ENCODE assay signal across 9 cellular contexts in genomic region chr7:139936760-139937310, GRCh38.
DNase-seq lines count a peak whose midpoint lies in the region; ATAC-seq and TF ChIP-seq lines count a peak whose summit lies in the region.
"Had no signal": no experiment of that assay in that cellular context is flagged by ENCODE, and none has a peak within 500 bp of the region (broad histone marks: within the 10 kb centered on the region; RNA-seq: fewer than 3 reads in every experiment).

No MANE protein-coding gene starts in this region.

- intact Hi-C loops in OCI-LY7 (cut with micrococcal nuclease; ENCODE audit: unreplicated experiment) (no loop called here), posterior vena cava (cut with DNase I) (no loop called here)

- TF ChIP-seq CTCF in AG04449 (IDR thresholded peaks at IDR 0.05; ENCODE audit: insufficient read depth, low read length, missing control alignments) (no peak), OCI-LY7 (conservative IDR thresholded peaks at IDR 0.05; ENCODE audit: low read length) (no peak)

- H4K20me1 ChIP-seq in OCI-LY7 (ENCODE audit: insufficient read depth, low read length) = no peaks in the 10 kb centered on the region

- no peak overlapping the region for H2AFZ ChIP-seq in OCI-LY7 (ENCODE audit: low read length)

- no peaks in the 10 kb centered on the region for H3K9me3 ChIP-seq in OCI-LY7 (ENCODE audit: low read length)

- ATAC-seq in activated T-helper 17 cell treated with anti-CD3 and anti-CD28 coated beads, Interleukin-2, amount 50 U/mL, for 72 hours (replicated peaks) = peak; percentile 51

- H3K27ac ChIP-seq in OCI-LY7 (ENCODE audit: low read depth, low read length, poor library complexity, severe bottlenecking) = no peak overlapping the region

- no peaks in the 10 kb centered on the region for H3K27me3 Mint-ChIP-seq in activated T-helper 17 cell treated with anti-CD3 and anti-CD28 coated beads, Interleukin-2, amount 50 U/mL, for 72 hours

- no peaks in the 10 kb centered on the region for H3K9me3 Mint-ChIP-seq in activated T-helper 17 cell treated with anti-CD3 and anti-CD28 coated beads, Interleukin-2, amount 50 U/mL, for 72 hours

- no peak overlapping the region for H3K4me3 ChIP-seq in AG04449 (ENCODE audit: low read depth, low read length)
- H3K4me3 ChIP-seq in OCI-LY7 (ENCODE audit: low read depth, low read length, poor library complexity, severe bottlenecking) = no peak overlapping the region

- no peak overlapping the region for H3K4me3 Mint-ChIP-seq in activated T-helper 17 cell treated with anti-CD3 and anti-CD28 coated beads, Interleukin-2, amount 50 U/mL, for 72 hours

- peak; percentile 26 for DNase-seq in AG04449 (ENCODE audit: low read depth, low spot score)
- DNase-seq in HCEC 1CT = peak; percentile 85
- peak; percentile 95 for DNase-seq in iris pigment epithelial cell (ENCODE audit: low read depth)
- DNase-seq in OCI-LY7 (ENCODE audit: low spot score) = no peak
- no peak for DNase-seq in SK-N-DZ (ENCODE audit: low spot score)
- DNase-seq in NCI-H446 (lab: John Stamatoyannopoulos, UW) = no peak
- no peak for DNase-seq in posterior vena cava (ENCODE audit: low spot score)
- DNase-seq: NCI-H446 treated with DMSO at 0.1 percent for 48 hours had no signal

- H3K4me1 ChIP-seq in OCI-LY7 (ENCODE audit: insufficient read depth, low read length, poor library complexity, severe bottlenecking) = peaks cover 9% of the 10 kb centered on the region

- POLR2A ChIA-PET in AG04449 (lab: Yijun Ruan, JAX) (no interaction called here), OCI-LY7 (lab: Charles Lee) (interaction anchor here (1.1 kb wide), 1 partner anchor 12 kb away, joined by 4 read pairs; no protein-coding TSS in a partner anchor)

- H3K4me1 Mint-ChIP-seq in activated T-helper 17 cell treated with anti-CD3 and anti-CD28 coated beads, Interleukin-2, amount 50 U/mL, for 72 hours = peaks cover 3% of the 10 kb centered on the region

- H3K36me3 ChIP-seq in OCI-LY7 (ENCODE audit: insufficient read depth, low read length) = no peaks in the 10 kb centered on the region

- BruUV-seq in OCI-LY7 (replicated peaks; lab: Mats Ljungman, UMichigan) = no TSS peak

- H3K36me3 Mint-ChIP-seq in activated T-helper 17 cell treated with anti-CD3 and anti-CD28 coated beads, Interleukin-2, amount 50 U/mL, for 72 hours (ENCODE audit: low read depth) = peaks cover 13% of the 10 kb centered on the region

- no peak overlapping the region for H3K27ac Mint-ChIP-seq in activated T-helper 17 cell treated with anti-CD3 and anti-CD28 coated beads, Interleukin-2, amount 50 U/mL, for 72 hours

- no peak overlapping the region for H3K4me2 ChIP-seq in OCI-LY7 (ENCODE audit: low read length)

- CTCF ChIA-PET in AG04449 (lab: Yijun Ruan, JAX) (interaction anchor here (1.7 kb wide), 1 partner anchor 291 kb away, joined by 5 read pairs; no protein-coding TSS in a partner anchor), OCI-LY7 (lab: Charles Lee; ENCODE audit: unreplicated experiment) (no interaction called here)

- H3K79me2 ChIP-seq in OCI-LY7 (ENCODE audit: insufficient read depth, low read depth, low read length) = no peaks in the 10 kb centered on the region

- no peaks in the 10 kb centered on the region for H3K9me2 ChIP-seq in OCI-LY7 (ENCODE audit: insufficient read depth, low read length)

Comparison
In these comparisons a context has a peak if more than half of its experiments do, and no peak if none do; other contexts are left out.
1. DNase-seq: peak in AG04449 (single experiment), HCEC 1CT (single experiment) and iris pigment epithelial cell (single experiment); none in OCI-LY7 (single experiment), SK-N-DZ (single experiment), NCI-H446 (0 of 2) and posterior vena cava (single experiment).